12 cellular contexts compared by ENCODE assay signal in the genomic region with DNA sequence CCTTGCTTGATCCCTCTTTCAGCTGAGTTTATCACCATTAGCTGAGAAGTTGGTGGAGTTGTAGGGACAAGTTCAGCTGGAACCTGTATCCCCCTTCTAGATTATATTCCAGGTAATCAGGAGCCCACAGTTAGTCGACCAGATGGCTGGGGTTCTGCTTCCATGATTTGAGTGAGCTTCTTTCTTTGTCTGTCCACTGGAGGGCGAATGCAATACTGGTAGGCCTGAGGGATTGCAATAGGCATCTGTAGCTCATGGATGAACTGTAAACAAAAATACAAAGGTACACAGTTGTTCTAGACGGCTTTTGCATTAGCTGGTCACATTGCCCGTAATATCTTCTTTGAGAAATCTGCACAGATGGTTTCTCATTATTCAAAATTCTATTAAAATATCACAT.
A peak's percentile ranks its signal among the peaks of the same experiment; 100 is the strongest.
DNase-seq lines count a peak whose midpoint lies in the region; ATAC-seq and TF ChIP-seq lines count a peak whose summit lies in the region.
"Had no signal": no experiment of that assay in that cellular context is flagged by ENCODE, and none has a peak within 500 bp of the region (broad histone marks: within the 10 kb centered on the region; RNA-seq: fewer than 3 reads in every experiment).

No MANE protein-coding gene starts in this region.

- H3K27ac ChIP-seq in cardiac muscle cell (no peak overlapping the region), upper lobe of right lung (no peak overlapping the region)
- H3K27ac ChIP-seq: SJSA1 had no signal

- H3K36me3 ChIP-seq in cardiac muscle cell (no peaks in the 10 kb centered on the region), upper lobe of right lung (no peaks in the 10 kb centered on the region)
- H3K36me3 ChIP-seq: SJSA1 had no signal

- H3K9me3 ChIP-seq in cardiac muscle cell (ENCODE audit: low read depth) (no peaks in the 10 kb centered on the region), upper lobe of right lung (no peaks in the 10 kb centered on the region)
- H3K9me3 ChIP-seq: SJSA1 had no signal

- H3K4me1 ChIP-seq in cardiac muscle cell (ENCODE audit: low read depth) (no peaks in the 10 kb centered on the region), upper lobe of right lung (peaks cover 3% of the 10 kb centered on the region)

- intact Hi-C loops in Right ventricle myocardium superior (cut with DNase I) (no loop called here), upper lobe of right lung (cut with DNase I) (no loop called here)

- H3K27me3 ChIP-seq in cardiac muscle cell (no peaks in the 10 kb centered on the region), upper lobe of right lung (no peaks in the 10 kb centered on the region)
- H3K27me3 ChIP-seq: SJSA1 had no signal

- TF ChIP-seq CTCF in cardiac muscle cell (IDR thresholded peaks at IDR 0.05; ENCODE audit: low read depth, low read length) (peak; percentile 31), epithelial cell of proximal tubule (conservative IDR thresholded peaks at IDR 0.05; ENCODE audit: low read depth, low read length) (peak; percentile 68), upper lobe of right lung (IDR thresholded peaks at IDR 0.05) (peak; percentile 14)

- ATAC-seq in Right ventricle myocardium superior (ENCODE audit: poor library complexity) (no peak), upper lobe of right lung (no peak), GM21390 (IDR thresholded peaks at IDR 0.05; ENCODE audit: unreplicated experiment) (no peak), HG03280 (IDR thresholded peaks at IDR 0.05; ENCODE audit: unreplicated experiment) (no peak)
- ATAC-seq: activated T-cell treated with anti-CD3 and anti-CD28 coated beads, Interleukin-2, amount 50 U/mL, for 72 hours; natural killer cell had no signal

- DNase-seq in cardiac muscle cell (ENCODE audit: low read depth in 1 of 2, low spot score in 1 of 2) (peak; percentile 11 to 22), Right ventricle myocardium superior (no peak), NCI-H1092 (lab: John Stamatoyannopoulos, UW) (peak; percentile 6), epithelial cell of proximal tubule (ENCODE audit: low read depth) (no peak), upper lobe of right lung (no peak)
- DNase-seq in stimulated activated CD4-positive, alpha-beta T cell treated with anti-CD3 and anti-CD28 coated beads, Interleukin-2, amount 100 ng/mL, for 48 hours, result no peak
- DNase-seq: activated T-cell treated with anti-CD3 and anti-CD28 coated beads, Interleukin-2, amount 50 U/mL, for 72 hours; DMS79; natural killer cell had no signal

- H3K4me3 ChIP-seq in cardiac muscle cell (no peak overlapping the region), epithelial cell of proximal tubule (ENCODE audit: low read depth, low read length) (no peak overlapping the region), upper lobe of right lung (no peak overlapping the region)
- H3K4me3 ChIP-seq: SJSA1 had no signal

Comparison
In these comparisons a context has a peak if more than half of its experiments do, and no peak if none do; other contexts are left out.
1. DNase-seq: peak in cardiac muscle cell (2 of 2) and NCI-H1092 (single experiment); none in Right ventricle myocardium superior (single experiment), epithelial cell of proximal tubule (single experiment), upper lobe of right lung (single experiment) and stimulated activated CD4-positive, alpha-beta T cell treated with anti-CD3 and anti-CD28 coated beads, Interleukin-2, amount 100 ng/mL, for 48 hours (0 of 2).
2. CTCF ChIP-seq: peak in every context shown above with its lines; median percentile 68 in epithelial cell of proximal tubule; 31 in cardiac muscle cell; 14 in upper lobe of right lung.